20 cellular contexts compared by ENCODE assay signal in genomic region chr5:107195996-107196395, GRCh38.
DNase-seq lines count a peak whose midpoint lies in the region; ATAC-seq, FAIRE-seq and TF ChIP-seq lines count a peak whose summit lies in the region.
"Had no signal": no experiment of that assay in that cellular context is flagged by ENCODE, and none has a peak within 500 bp of the region (broad histone marks: within the 10 kb centered on the region; RNA-seq: fewer than 3 reads in every experiment).

No MANE protein-coding gene starts in this region.

- no peak overlapping the region for H3K4me3 Mint-ChIP-seq in neural progenitor cell
- H3K4me3 Mint-ChIP-seq: B cell; CD4-positive, CD25-positive, alpha-beta regulatory T cell; CD8-positive, alpha-beta T cell had no signal

- H3K4me3 ChIP-seq in Loucy (ENCODE audit: low read length, poor library complexity, severe bottlenecking) (peak overlapping the region; percentile 67), SK-N-MC (peak overlapping the region; percentile 65), neural progenitor cell (no peak overlapping the region), suprapubic skin (no peak overlapping the region)
- H3K4me3 ChIP-seq: BLaER1 had no signal

- TF ChIP-seq CTCF in Loucy (conservative IDR thresholded peaks at IDR 0.05; ENCODE audit: low read length) (no peak), neural progenitor cell (IDR thresholded peaks at IDR 0.05) (no peak), suprapubic skin (IDR thresholded peaks at IDR 0.05) (no peak), foreskin keratinocyte (conservative IDR thresholded peaks at IDR 0.05) (no peak)

- no peaks in the 10 kb centered on the region for H3K36me3 ChIP-seq in Loucy (ENCODE audit: insufficient read depth, low read length)
- H3K36me3 ChIP-seq in SK-N-MC (ENCODE audit: insufficient read depth, low read length), result no peaks in the 10 kb centered on the region
- no peaks in the 10 kb centered on the region for H3K36me3 ChIP-seq in neural progenitor cell
- no peaks in the 10 kb centered on the region for H3K36me3 ChIP-seq in suprapubic skin
- H3K36me3 ChIP-seq: BLaER1 had no signal

- H3K4me2 ChIP-seq in Loucy (ENCODE audit: low read depth, low read length, poor library complexity, severe bottlenecking) (peak overlapping the region; percentile 85), neural progenitor cell (no peak overlapping the region)
- H3K4me2 ChIP-seq: BLaER1 had no signal

- no peak for FAIRE-seq in H54 (lab: Jason Lieb, UNC)
- FAIRE-seq: G401.6, GM12892 had no signal

- no peaks in the 10 kb centered on the region for H3K9me3 Mint-ChIP-seq in neural progenitor cell
- H3K9me3 Mint-ChIP-seq: CD8-positive, alpha-beta T cell had no signal

- TF ChIP-seq EP300 in suprapubic skin (IDR thresholded peaks at IDR 0.05), result no peak

- H3F3A ChIP-seq in Loucy (ENCODE audit: low read depth), result peaks cover 11% of the 10 kb centered on the region
- H3F3A ChIP-seq in neural progenitor cell (ENCODE audit: low read depth), result no peaks in the 10 kb centered on the region

- H2AFZ ChIP-seq in Loucy (ENCODE audit: low read length), result 0 out of 2 replicates have a peak overlapping the region, but pooled peaks have one; percentile 36
- no peak overlapping the region for H2AFZ ChIP-seq in neural progenitor cell (replicated peaks)

- H3K4me1 Mint-ChIP-seq in neural progenitor cell, result no peaks in the 10 kb centered on the region
- H3K4me1 Mint-ChIP-seq: B cell had no signal

- no peaks in the 10 kb centered on the region for H3K27me3 Mint-ChIP-seq in neural progenitor cell (ENCODE audit: insufficient read depth, low read depth)
- H3K27me3 Mint-ChIP-seq: B cell; CD4-positive, CD25-positive, alpha-beta regulatory T cell had no signal

- DNase-seq in SK-N-MC (ENCODE audit: low read depth, low spot score), result peak; percentile 84
- DNase-seq in neural progenitor cell (ENCODE audit: low spot score), result peak; percentile 3
- no peak for DNase-seq in suprapubic skin (ENCODE audit: low spot score in 2 of 2)
- DNase-seq in NCI-H2227 (lab: John Stamatoyannopoulos, UW; ENCODE audit: unreplicated experiment), result no peak
- DNase-seq in foreskin keratinocyte, result no peak
- no peak for DNase-seq in H54 (ENCODE audit: insufficient read length, low spot score)
- DNase-seq: Caco-2; CD4-positive, CD25-positive, alpha-beta regulatory T cell; CD8-positive, alpha-beta T cell; DMS153; DND-41; GOT3; H7; HCEC 1CT had no signal

- 52% methylated on average over 6 of the region's 6 CpGs for WGBS in suprapubic skin

- H3K27me3 ChIP-seq in Loucy (ENCODE audit: insufficient read depth, low read length, poor library complexity, severe bottlenecking) (no peaks in the 10 kb centered on the region), neural progenitor cell (no peaks in the 10 kb centered on the region), suprapubic skin (no peaks in the 10 kb centered on the region), foreskin keratinocyte (no peaks in the 10 kb centered on the region)
- H3K27me3 ChIP-seq: BLaER1 had no signal

- H3K27ac ChIP-seq in SK-N-MC (peak overlapping the region; percentile 86), neural progenitor cell (no peak overlapping the region), suprapubic skin (peak overlapping the region; percentile 2), foreskin keratinocyte (no peak overlapping the region)
- H3K27ac ChIP-seq: BLaER1, C4-2B had no signal

- no peak overlapping the region for H3K27ac Mint-ChIP-seq in neural progenitor cell
- H3K27ac Mint-ChIP-seq: B cell; CD4-positive, CD25-positive, alpha-beta regulatory T cell; CD8-positive, alpha-beta T cell had no signal

- no peaks in the 10 kb centered on the region for H3K36me3 Mint-ChIP-seq in neural progenitor cell
- H3K36me3 Mint-ChIP-seq: CD4-positive, CD25-positive, alpha-beta regulatory T cell; CD8-positive, alpha-beta T cell had no signal

- H3K4me1 ChIP-seq in Loucy (ENCODE audit: insufficient read depth, low read length, poor library complexity, severe bottlenecking) (peaks cover 26% of the 10 kb centered on the region), neural progenitor cell (no peaks in the 10 kb centered on the region), suprapubic skin (peaks cover 12% of the 10 kb centered on the region), foreskin keratinocyte (no peaks in the 10 kb centered on the region)
- H3K4me1 ChIP-seq: BLaER1, Caco-2 had no signal

- H4K20me1 ChIP-seq in Loucy (ENCODE audit: insufficient read depth, low read length, poor library complexity, severe bottlenecking) (no peaks in the 10 kb centered on the region), neural progenitor cell (ENCODE audit: low read depth) (no peaks in the 10 kb centered on the region)
- H4K20me1 ChIP-seq: BLaER1 had no signal

- no peak for TF ChIP-seq POLR2A in suprapubic skin (IDR thresholded peaks at IDR 0.05)
- no peak for TF ChIP-seq POLR2A in H54 (IDR thresholded peaks at IDR 0.05; ENCODE audit: low read depth, low read length)

- H3K79me2 ChIP-seq in Loucy (ENCODE audit: insufficient read depth, low read length), result no peaks in the 10 kb centered on the region
- H3K79me2 ChIP-seq in neural progenitor cell (ENCODE audit: low read depth), result no peaks in the 10 kb centered on the region

- no peak for ATAC-seq in foreskin keratinocyte
- ATAC-seq: CD8-positive, alpha-beta T cell had no signal

- H3K9me3 ChIP-seq in Loucy (ENCODE audit: insufficient read depth, low read depth, low read length) (no peaks in the 10 kb centered on the region), SK-N-MC (ENCODE audit: low read depth, low read length) (no peaks in the 10 kb centered on the region), neural progenitor cell (ENCODE audit: low read depth) (no peaks in the 10 kb centered on the region), suprapubic skin (no peaks in the 10 kb centered on the region)
- H3K9me3 ChIP-seq: BLaER1, Caco-2 had no signal

- H3K9ac ChIP-seq in Loucy (ENCODE audit: low read depth, low read length, poor library complexity, severe bottlenecking) (no peak overlapping the region), SK-N-MC (ENCODE audit: insufficient read length) (no peak overlapping the region), neural progenitor cell (no peak overlapping the region)
- H3K9ac ChIP-seq: BLaER1 had no signal

- no peaks in the 10 kb centered on the region for H3K9me2 ChIP-seq in Loucy (replicated peaks; ENCODE audit: low read depth, low read length)

Comparison
In these comparisons a context has a peak if more than half of its experiments do, and no peak if none do; other contexts are left out.
1. H3K4me3 ChIP-seq: peak in Loucy (single experiment) and SK-N-MC (single experiment); none in neural progenitor cell (single experiment) and suprapubic skin (single experiment).
2. DNase-seq: peak in SK-N-MC (single experiment) and neural progenitor cell (single experiment); none in suprapubic skin (0 of 2), NCI-H2227 (single experiment), foreskin keratinocyte (0 of 2) and H54 (single experiment).
3. H3K27ac ChIP-seq: peak in SK-N-MC (single experiment) and suprapubic skin (single experiment); none in neural progenitor cell (single experiment) and foreskin keratinocyte (single experiment).